Comparison of ENCODE assay signal across 8 cellular contexts in genomic region chr11:62804310-62805043, GRCh38. TPM values are rescaled to one million over a fixed set of nuclear protein-coding genes. Genes with fewer than 3 reads are reported as not detected.
A peak's percentile ranks its signal among the peaks of the same experiment; 100 is the strongest.
DNase-seq lines count a peak whose midpoint lies in the region; ATAC-seq, FAIRE-seq and TF ChIP-seq lines count a peak whose summit lies in the region.

No MANE protein-coding gene starts in this region.

- no peak overlapping the region for H3K18ac ChIP-seq in H1 (ENCODE audit: extremely low read depth, low read length)

- H3K27me3 Mint-ChIP-seq in naive thymus-derived CD4-positive, alpha-beta T cell: peaks cover 0 to 2% (median 0%) of the 10 kb centered on the region in 5 donors

- H3K4ac ChIP-seq in H1 (replicated peaks; ENCODE audit: insufficient read length, low read depth, low read length): no peak overlapping the region

- H4K91ac ChIP-seq in H1 (replicated peaks; ENCODE audit: insufficient read length, low read length): no peak overlapping the region

- no peak overlapping the region for H2BK5ac ChIP-seq in H1 (ENCODE audit: low read depth, low read length)

- peaks cover 4 to 37% (median 19%) of the 10 kb centered on the region in 5 donors for H3K36me3 Mint-ChIP-seq in naive thymus-derived CD4-positive, alpha-beta T cell

- H3K9ac ChIP-seq in H1 (replicated peaks in 1 of 4; ENCODE audit: extremely low read depth in 1 of 4, low read depth in 3 of 4, low read length in 3 of 4): peak overlapping the region in 3 of 4 experiments; percentile 77 to 84 (median 79); a peak in 6 of 7 replicates

- H4K20me1 ChIP-seq in H1 (replicated peaks in 1 of 2; ENCODE audit: control insufficient read depth in 1 of 2, insufficient read depth in 2 of 2, low read length in 2 of 2): peaks cover 2 to 3% of the 10 kb centered on the region in 2 experiments

- H3K27me3 ChIP-seq in BJ (ENCODE audit: control insufficient read depth, insufficient read depth, low read length): no peaks in the 10 kb centered on the region
- no peaks in the 10 kb centered on the region for H3K27me3 ChIP-seq in H1 (replicated peaks in 1 of 4; ENCODE audit: control insufficient read depth in 3 of 4, extremely low read depth in 1 of 4, insufficient read depth in 3 of 4, low read length in 3 of 4)
- H3K27me3 ChIP-seq in naive thymus-derived CD4-positive, alpha-beta T cell (ENCODE audit: control insufficient read depth in 2 of 2, insufficient read depth in 2 of 2, low read length in 2 of 2): no peaks in the 10 kb centered on the region

- H3K23me2 ChIP-seq in H1 (ENCODE audit: low read depth, low read length): peaks cover 4% of the 10 kb centered on the region; the same call in 1 of the 2 replicates

- no peak overlapping the region for H2AFZ ChIP-seq in H1 (ENCODE audit: low read length)

- no peak for TF ChIP-seq RAD21 in H1 (IDR thresholded peaks at IDR 0.05 in 1 of 2, conservative IDR thresholded peaks at IDR 0.05 in 1 of 2; ENCODE audit: low read depth in 2 of 2, low read length in 2 of 2)

- H2BK20ac ChIP-seq in H1 (ENCODE audit: low read length): no peak overlapping the region

- H3K4me3 ChIP-seq in BJ (ENCODE audit: low read depth, low read length) (peak overlapping the region; percentile 77), H1 (ENCODE audit: extremely low read depth in 1 of 4, insufficient read depth in 2 of 4, low read depth in 3 of 4, low read length in 4 of 4) (peak overlapping the region; percentile 66 to 85 (median 81))
- peak overlapping the region; percentile 87 for H3K4me3 ChIP-seq in naive thymus-derived CD4-positive, alpha-beta T cell (ENCODE audit: low read length)

- H3K4me1 Mint-ChIP-seq in naive thymus-derived CD4-positive, alpha-beta T cell: peaks cover 17 to 55% (median 34%) of the 10 kb centered on the region in 7 donors

- peaks cover 6% of the 10 kb centered on the region; the same call in 1 of the 2 replicates for H3K79me1 ChIP-seq in H1 (ENCODE audit: low read depth, low read length)

- WGBS in H1 (ENCODE audit: extremely low coverage in 1 of 2, insufficient coverage in 1 of 2, insufficient read length in 1 of 2, insufficient replicate concordance in 2 of 2, low coverage in 1 of 2, low lambda C conversion rate in 2 of 2, missing lambda C conversion rate in 1 of 2), 2 experiments: 25% methylated on average over 14 of the region's 14 CpGs; no CpG with 5 or more reads in 1 of the 2 experiments

- H3K4me2 ChIP-seq in H1 (ENCODE audit: insufficient read depth in 1 of 2, low read depth in 2 of 2, low read length in 2 of 2): peak overlapping the region; percentile 81 to 93

- peaks cover 5 to 18% of the 10 kb centered on the region in 2 experiments; a peak in 3 of 4 replicates for H3K79me2 ChIP-seq in H1 (ENCODE audit: control insufficient read depth in 1 of 2, insufficient read depth in 2 of 2, low read length in 2 of 2)

- no peak overlapping the region for H3K14ac ChIP-seq in H1 (ENCODE audit: insufficient read length)

- peak in 1 of 2 experiments; percentile 28; a peak in 1 of 3 replicates for TF ChIP-seq POLR2A in H1 (IDR thresholded peaks at IDR 0.05; ENCODE audit: control extremely low read depth in 1 of 2, low read depth in 2 of 2, low read length in 2 of 2)

- peak overlapping the region; percentile 95 to 100 (median 98) for H3K27ac Mint-ChIP-seq in naive thymus-derived CD4-positive, alpha-beta T cell

- intact Hi-C loops in naive thymus-derived CD4-positive, alpha-beta T cell (cut with micrococcal nuclease): loop anchor here (1.0 to 2.0 kb wide), 11 partner anchors 12 to 95 kb away; partner anchors contain the start of genes HNRNPUL2 (in 2 of the 2), STX5 (in 2 of the 2), TEX54 (in 2 of the 2) and TMEM179B (in 2 of the 2)

- H3K27ac ChIP-seq in H1 (ENCODE audit: low read depth, low read length): no peak overlapping the region
- peak overlapping the region; percentile 97 for H3K27ac ChIP-seq in naive thymus-derived CD4-positive, alpha-beta T cell (ENCODE audit: low read depth, low read length)

- no peak overlapping the region for H3K56ac ChIP-seq in H1 (replicated peaks; ENCODE audit: insufficient read length, low read depth, low read length)

- DNase-seq in BJ (ENCODE audit: low read depth) (no peak), RKO (ENCODE audit: low spot score) (peak; percentile 63), H1 (ENCODE audit: low read depth in 1 of 2, low spot score in 2 of 2) (no peak), NCI-H2081 treated with DMSO at 0.1 percent for 48 hours (lab: John Stamatoyannopoulos, UW) (no peak), D341Med (ENCODE audit: low spot score) (no peak)
- DNase-seq in naive thymus-derived CD4-positive, alpha-beta T cell: peak in 1 of 9 donors; percentile 8

- no peak for TF ChIP-seq EP300 in H1 (IDR thresholded peaks at IDR 0.05; ENCODE audit: borderline replicate concordance in 1 of 2, low read depth in 2 of 2, low read length in 2 of 2)

- TF ChIP-seq CTCF in BJ (IDR thresholded peaks at IDR 0.05; ENCODE audit: insufficient read depth, low read depth, low read length) (no peak), H1 (IDR thresholded peaks at IDR 0.05; ENCODE audit: control extremely low read depth in 1 of 3, insufficient read depth in 1 of 3, low read depth in 1 of 3, low read length in 3 of 3) (no peak)

- H3K9me3 ChIP-seq in H1 (ENCODE audit: insufficient read depth in 2 of 2, low read depth in 1 of 2, low read length in 1 of 2): no peaks in the 10 kb centered on the region
- no peaks in the 10 kb centered on the region for H3K9me3 ChIP-seq in naive thymus-derived CD4-positive, alpha-beta T cell (ENCODE audit: control insufficient read depth in 2 of 3, low read length in 3 of 3)

- POLR2A ChIA-PET in BJ (lab: Charles Lee) (interaction anchor here (0.6 kb wide), 2 partner anchors 27 to 47 kb away, joined by 3 read pairs; partner anchors contain the start of gene STX5), H1 (lab: Charles Lee; ENCODE audit: partially characterized antibody) (interaction anchor here (0.6 to 10.0 kb wide), 28 partner anchors 8 to 1506 kb away, joined by 3 to 251 read pairs (median 5); partner anchors contain the start of genes BSCL2, C11orf98, CSKMT and GNG3)
- POLR2A ChIA-PET in naive thymus-derived CD4-positive, alpha-beta T cell (lab: Charles Lee): interaction anchor here (0.9 to 13.2 kb wide), 25 partner anchors 8 to 140 kb away, joined by 3 to 224 read pairs (median 7); partner anchors contain the start of genes BSCL2, C11orf98, CSKMT and GNG3

- peaks cover 0 to 7% (median 0%) of the 10 kb centered on the region in 11 donors for H3K9me3 Mint-ChIP-seq in naive thymus-derived CD4-positive, alpha-beta T cell

- CTCF ChIA-PET in BJ (lab: Yijun Ruan, JAX): interaction anchor here (1.4 kb wide), 1 partner anchor 18 kb away, joined by 6 read pairs; no protein-coding TSS in a partner anchor
- CTCF ChIA-PET in H1 (lab: Charles Lee; ENCODE audit: partially characterized antibody): interaction anchor here (0.6 to 1.7 kb wide), 5 partner anchors 9 to 218 kb away, joined by 3 to 6 read pairs (median 3); partner anchors contain the start of gene ZBTB3
- CTCF ChIA-PET in naive thymus-derived CD4-positive, alpha-beta T cell (lab: Charles Lee): interaction anchor here (0.9 to 2.1 kb wide), 2 partner anchors 18 to 53 kb away, joined by 3 to 4 read pairs; no protein-coding TSS in a partner anchor

- FAIRE-seq in H1 (lab: Jason Lieb, UNC): no peak

- no peak overlapping the region for H4K8ac ChIP-seq in H1 (ENCODE audit: extremely low read depth, insufficient read depth, low read length)

- ATAC-seq in GM21619 (IDR thresholded peaks at IDR 0.05; ENCODE audit: unreplicated experiment): peak; percentile 5
- ATAC-seq in naive thymus-derived CD4-positive, alpha-beta T cell: no peak
- ATAC-seq in HG03095 (IDR thresholded peaks at IDR 0.05; ENCODE audit: unreplicated experiment): no peak

- peaks cover 0 to 5% (median under 1%) of the 10 kb centered on the region in 4 experiments; a peak in 1 of 7 replicates for H3K4me1 ChIP-seq in H1 (replicated peaks in 1 of 4; ENCODE audit: control insufficient read depth in 3 of 4, insufficient read depth in 4 of 4, low read length in 3 of 4)
- peaks cover 13 to 18% of the 10 kb centered on the region in 2 donors for H3K4me1 ChIP-seq in naive thymus-derived CD4-positive, alpha-beta T cell (ENCODE audit: control insufficient read depth in 2 of 2, insufficient read depth in 2 of 2, low read length in 2 of 2)

- H3K4me3 Mint-ChIP-seq in naive thymus-derived CD4-positive, alpha-beta T cell: peak overlapping the region; percentile 90 to 100 (median 99)

- no peak overlapping the region for H4K5ac ChIP-seq in H1 (ENCODE audit: insufficient read length, low read depth, low read length)

- no peak overlapping the region for H2AK5ac ChIP-seq in H1 (ENCODE audit: low read depth, low read length)

- H2BK12ac ChIP-seq in H1 (ENCODE audit: low read depth, low read length): no peak overlapping the region

- no peak overlapping the region for H3K23ac ChIP-seq in H1 (ENCODE audit: insufficient read length)

- H3K36me3 ChIP-seq in BJ (ENCODE audit: control insufficient read depth, insufficient read depth, low read length): peaks cover 29% of the 10 kb centered on the region
- peaks cover 18 to 35% (median 28%) of the 10 kb centered on the region in 4 experiments for H3K36me3 ChIP-seq in H1 (ENCODE audit: control insufficient read depth in 2 of 4, insufficient read depth in 4 of 4, low read length in 3 of 4)
- peaks cover 20 to 41% (median 31%) of the 10 kb centered on the region in 3 experiments for H3K36me3 ChIP-seq in naive thymus-derived CD4-positive, alpha-beta T cell (ENCODE audit: control insufficient read depth in 2 of 3, insufficient read depth in 3 of 3, low read length in 3 of 3)

- no peak overlapping the region for H2BK120ac ChIP-seq in H1 (replicated peaks; ENCODE audit: low read depth, low read length)

- no peak overlapping the region for H2BK15ac ChIP-seq in H1 (ENCODE audit: low read length)

RNA-seq across cellular contexts. Expression of gene NXF1, which starts 0.8 kb away (rescaled TPM):
- polyA plus RNA-seq in BJ (2011; rRNA removed) (37.8 and 51.0 TPM in 2 replicates), H1 (2011; rRNA removed) (48.1 and 63.6 TPM in 2 replicates)
- polyA minus RNA-seq in BJ (2011; rRNA and poly(A)+ RNA removed): 23.9 and 30.7 TPM in 2 replicates
- 44.8 and 49.8 TPM in 2 replicates for total RNA-seq in H1 (2021; fragmentation: NEBNext Ultra II Directional; extraction: Animal tissue kit (Norgen Biotek cat#: 25700))
- 27.3 TPM for polyA plus RNA-seq in H1 (2011; cell fraction: cytosol; rRNA removed)
- polyA plus RNA-seq in H1 (2011; cell fraction: nucleus; rRNA removed): 129 TPM
- 51.2 to 60.5 TPM (median 56.5 TPM) in 4 replicates for polyA plus RNA-seq in H1 (2012, experiment 1 of 2)
- polyA plus RNA-seq in H1 (2012, experiment 2 of 2): 34.5 TPM
- 38.0 TPM for polyA plus RNA-seq in H1 (2013, experiment 1 of 2)
- polyA plus RNA-seq in H1 (2013, experiment 2 of 2): 35.0 TPM
- 31.5 and 31.8 TPM in 2 replicates for polyA minus RNA-seq in H1 (2011; rRNA and poly(A)+ RNA removed)
- polyA minus RNA-seq in H1 (2011; cell fraction: cytosol; rRNA and poly(A)+ RNA removed): 20.5 TPM
- polyA minus RNA-seq in H1 (2011; cell fraction: nucleus; rRNA and poly(A)+ RNA removed): 20.0 TPM
- 100 to 1,000 TPM in 4 of 5 experiments, 10 to 100 TPM in 1; 92.1 to 421 (median 195) TPM for total RNA-seq in naive thymus-derived CD4-positive, alpha-beta T cell
- 100 to 1,000 TPM in 1 of 2 donors, 10 to 100 TPM in 1; 66.9 to 106 TPM for polyA plus RNA-seq in naive thymus-derived CD4-positive, alpha-beta T cell

RNA-seq across cellular contexts. Expression of gene TMEM223, which starts 12.7 kb away (rescaled TPM):
- polyA plus RNA-seq in BJ (2011; rRNA removed) (13.6 and 15.7 TPM in 2 replicates), H1 (2011; rRNA removed) (59.7 and 64.1 TPM in 2 replicates)
- polyA minus RNA-seq in BJ (2011; rRNA and poly(A)+ RNA removed): 4.8 and 5.6 TPM in 2 replicates
- 22.9 and 23.5 TPM in 2 replicates for total RNA-seq in H1 (2021; fragmentation: NEBNext Ultra II Directional; extraction: Animal tissue kit (Norgen Biotek cat#: 25700))
- 36.7 TPM for polyA plus RNA-seq in H1 (2011; cell fraction: cytosol; rRNA removed)
- 30.1 TPM for polyA plus RNA-seq in H1 (2011; cell fraction: nucleus; rRNA removed)
- 15.3 to 23.1 TPM (median 22.1 TPM) in 4 replicates for polyA plus RNA-seq in H1 (2012, experiment 1 of 2)
- polyA plus RNA-seq in H1 (2012, experiment 2 of 2): 32.6 TPM
- 58.6 TPM for polyA plus RNA-seq in H1 (2013, experiment 1 of 2)
- polyA plus RNA-seq in H1 (2013, experiment 2 of 2): 64.1 TPM
- polyA minus RNA-seq in H1 (2011; rRNA and poly(A)+ RNA removed): 9.4 and 15.1 TPM in 2 replicates
- 15.9 TPM for polyA minus RNA-seq in H1 (2011; cell fraction: cytosol; rRNA and poly(A)+ RNA removed)
- polyA minus RNA-seq in H1 (2011; cell fraction: nucleus; rRNA and poly(A)+ RNA removed): 28.7 TPM
- 10 to 100 TPM in 3 of 5 experiments, 1 to 10 TPM in 2; 6.3 to 24.5 (median 21.0) TPM for total RNA-seq in naive thymus-derived CD4-positive, alpha-beta T cell
- polyA plus RNA-seq in naive thymus-derived CD4-positive, alpha-beta T cell: 10 to 100 TPM; 58.5 to 60.4 TPM

RNA-seq across cellular contexts. Expression of gene TMEM179B, which starts 17.3 kb away (rescaled TPM):
- polyA plus RNA-seq in BJ (2011; rRNA removed) (76.2 and 97.1 TPM in 2 replicates), H1 (2011; rRNA removed) (62.2 and 65.1 TPM in 2 replicates)
- polyA minus RNA-seq in BJ (2011; rRNA and poly(A)+ RNA removed): 50.7 and 110 TPM in 2 replicates
- total RNA-seq in H1 (2021; fragmentation: NEBNext Ultra II Directional; extraction: Animal tissue kit (Norgen Biotek cat#: 25700)): 16.3 and 18.6 TPM in 2 replicates
- 30.6 TPM for polyA plus RNA-seq in H1 (2011; cell fraction: cytosol; rRNA removed)
- 39.7 TPM for polyA plus RNA-seq in H1 (2011; cell fraction: nucleus; rRNA removed)
- polyA plus RNA-seq in H1 (2012, experiment 1 of 2): 29.7 to 34.6 TPM (median 32.0 TPM) in 4 replicates
- 51.6 TPM for polyA plus RNA-seq in H1 (2012, experiment 2 of 2)
- polyA plus RNA-seq in H1 (2013, experiment 1 of 2): 50.7 TPM
- 59.3 TPM for polyA plus RNA-seq in H1 (2013, experiment 2 of 2)
- 28.3 and 34.0 TPM in 2 replicates for polyA minus RNA-seq in H1 (2011; rRNA and poly(A)+ RNA removed)
- polyA minus RNA-seq in H1 (2011; cell fraction: cytosol; rRNA and poly(A)+ RNA removed): 22.5 TPM
- 30.5 TPM for polyA minus RNA-seq in H1 (2011; cell fraction: nucleus; rRNA and poly(A)+ RNA removed)
- total RNA-seq in naive thymus-derived CD4-positive, alpha-beta T cell: 10 to 100 TPM; 23.2 to 72.3 (median 50.9) TPM
- 100 to 1,000 TPM; 103 to 113 TPM for polyA plus RNA-seq in naive thymus-derived CD4-positive, alpha-beta T cell

RNA-seq across cellular contexts. Expression of gene STX5, which starts 27.4 kb away (rescaled TPM):
- polyA plus RNA-seq in BJ (2011; rRNA removed) (61.5 and 76.6 TPM in 2 replicates), H1 (2011; rRNA removed) (23.4 and 28.5 TPM in 2 replicates)
- polyA minus RNA-seq in BJ (2011; rRNA and poly(A)+ RNA removed): 44.5 and 67.7 TPM in 2 replicates
- 24.2 and 25.3 TPM in 2 replicates for total RNA-seq in H1 (2021; fragmentation: NEBNext Ultra II Directional; extraction: Animal tissue kit (Norgen Biotek cat#: 25700))
- 25.1 TPM for polyA plus RNA-seq in H1 (2011; cell fraction: cytosol; rRNA removed)
- polyA plus RNA-seq in H1 (2011; cell fraction: nucleus; rRNA removed): 24.0 TPM
- polyA plus RNA-seq in H1 (2012, experiment 1 of 2): 25.6 to 34.1 TPM (median 29.2 TPM) in 4 replicates
- polyA plus RNA-seq in H1 (2012, experiment 2 of 2): 28.3 TPM
- 15.6 TPM for polyA plus RNA-seq in H1 (2013, experiment 1 of 2)
- polyA plus RNA-seq in H1 (2013, experiment 2 of 2): 15.0 TPM
- polyA minus RNA-seq in H1 (2011; rRNA and poly(A)+ RNA removed): 34.6 and 35.5 TPM in 2 replicates
- 13.8 TPM for polyA minus RNA-seq in H1 (2011; cell fraction: cytosol; rRNA and poly(A)+ RNA removed)
- polyA minus RNA-seq in H1 (2011; cell fraction: nucleus; rRNA and poly(A)+ RNA removed): 15.9 TPM
- 100 to 1,000 TPM in 2 of 5 experiments, 10 to 100 TPM in 3; 47.0 to 152 (median 57.3) TPM for total RNA-seq in naive thymus-derived CD4-positive, alpha-beta T cell
- polyA plus RNA-seq in naive thymus-derived CD4-positive, alpha-beta T cell: 10 to 100 TPM; 23.8 to 32.8 TPM

RNA-seq across cellular contexts. Expression of gene TEX54, which starts 28.2 kb away (rescaled TPM):
- not detected in 2 replicates for polyA plus RNA-seq in BJ (2011; rRNA removed)
- polyA minus RNA-seq in BJ (2011; rRNA and poly(A)+ RNA removed): not detected in 2 replicates
- total RNA-seq in H1 (2021; fragmentation: NEBNext Ultra II Directional; extraction: Animal tissue kit (Norgen Biotek cat#: 25700)): 1.2 TPM in 1 of 2 replicates, not detected in the other
- polyA plus RNA-seq in H1 (2011; rRNA removed): not detected in 2 replicates
- not detected for polyA plus RNA-seq in H1 (2011; cell fraction: cytosol; rRNA removed)
- not detected for polyA plus RNA-seq in H1 (2011; cell fraction: nucleus; rRNA removed)
- 0.92 to 1.3 TPM (median 1.1 TPM) in 3 of 4 replicates, not detected in the other for polyA plus RNA-seq in H1 (2012, experiment 1 of 2)
- polyA plus RNA-seq in H1 (2012, experiment 2 of 2): not detected
- polyA plus RNA-seq in H1 (2013, experiment 1 of 2): not detected
- polyA plus RNA-seq in H1 (2013, experiment 2 of 2): not detected
- polyA minus RNA-seq in H1 (2011; rRNA and poly(A)+ RNA removed): not detected in 2 replicates
- polyA minus RNA-seq in H1 (2011; cell fraction: cytosol; rRNA and poly(A)+ RNA removed): not detected
- 1.8 TPM for polyA minus RNA-seq in H1 (2011; cell fraction: nucleus; rRNA and poly(A)+ RNA removed)
- total RNA-seq in naive thymus-derived CD4-positive, alpha-beta T cell: under 1 TPM in 1 of 5 experiments, not detected in 4; 0.89 TPM
- 1 to 10 TPM; 1.6 to 2.1 TPM for polyA plus RNA-seq in naive thymus-derived CD4-positive, alpha-beta T cell
